ENCODE assay signal across 1 cellular context in genomic region chrX:132023117-132023895, GRCh38.
TF ChIP-seq lines count a peak whose summit lies in the region.

STK26 (plus strand) TSS chrX:132023302; CDS start chrX:132023618, 316 bp downstream.

TF ChIP-seq in K562, 482 proteins besides CTCF, POLR2A, EP300 and RAD21 (continued from another document and continues in another):
- TF ChIP-seq MNT (conservative IDR thresholded peaks at IDR 0.05) (peak; percentile 41 to 44; a peak in 3 of 4 replicates), VEZF1 (CRISPR knock-in tag; IDR thresholded peaks at IDR 0.05) (peak; percentile 75), ZNF280B (CRISPR knock-in tag; IDR thresholded peaks at IDR 0.05) (no peak), ZNF830 (CRISPR knock-in tag; IDR thresholded peaks at IDR 0.05) (no peak), SRF (CRISPR knock-in tag; IDR thresholded peaks at IDR 0.05) (no peak; a peak in 1 of 4 replicates), PCBP1 (IDR thresholded peaks at IDR 0.05; ENCODE audit: low read depth, low read length, poor library complexity, severe bottlenecking) (peak; percentile 73), ZNF639 (CRISPR knock-in tag; conservative IDR thresholded peaks at IDR 0.05 in 1 of 2, IDR thresholded peaks at IDR 0.05 in 1 of 2) (no peak), NELFE (IDR thresholded peaks at IDR 0.05; ENCODE audit: insufficient read depth, insufficient read length) (no peak), U2AF2 (optimal IDR thresholded peaks at IDR 0.05; ENCODE audit: low read depth, low read length) (no peak), ZBTB26 (CRISPR knock-in tag; IDR thresholded peaks at IDR 0.05) (no peak), FOXJ2 (tag; IDR thresholded peaks at IDR 0.05) (no peak), CBFB (CRISPR knock-in tag; IDR thresholded peaks at IDR 0.05) (no peak), ZFP30 (CRISPR knock-in tag; IDR thresholded peaks at IDR 0.05; ENCODE audit: borderline replicate concordance) (no peak), ATF3 (IDR thresholded peaks at IDR 0.05) (no peak), ATF3 (CRISPR knock-in tag; conservative IDR thresholded peaks at IDR 0.05) (no peak), TFAP4 (CRISPR knock-in tag; IDR thresholded peaks at IDR 0.05; ENCODE audit: borderline replicate concordance) (peak; percentile 48; the same call in 1 of the 2 replicates), MED1 (CRISPR knock-in tag; IDR thresholded peaks at IDR 0.05; ENCODE audit: borderline replicate concordance) (no peak), ZNF584 (CRISPR knock-in tag; IDR thresholded peaks at IDR 0.05; ENCODE audit: low read depth) (no peak), ZNF197 (CRISPR knock-in tag; IDR thresholded peaks at IDR 0.05; ENCODE audit: low read depth) (no peak), ZNF644 (tag; IDR thresholded peaks at IDR 0.05; ENCODE audit: low read depth) (no peak), MECOM (CRISPR knock-in tag; IDR thresholded peaks at IDR 0.05) (no peak), CHAMP1 (IDR thresholded peaks at IDR 0.05) (no peak), ZNF511 (CRISPR knock-in tag; IDR thresholded peaks at IDR 0.05) (no peak), PHF21A (IDR thresholded peaks at IDR 0.05; ENCODE audit: borderline replicate concordance, low read depth) (no peak), ZNF263 (CRISPR knock-in tag; IDR thresholded peaks at IDR 0.05; ENCODE audit: borderline replicate concordance) (peak; percentile 52; the same call in 1 of the 2 replicates), RAD51 (IDR thresholded peaks at IDR 0.05; ENCODE audit: borderline replicate concordance, low read depth) (peak; percentile 68), GATA2 (CRISPR knock-in tag; IDR thresholded peaks at IDR 0.05) (no peak), RNF219 (CRISPR knock-in tag; IDR thresholded peaks at IDR 0.05) (no peak), NCOR1 (IDR thresholded peaks at IDR 0.05) (no peak), RBM25 (IDR thresholded peaks at IDR 0.05; ENCODE audit: low read depth, low read length, severe bottlenecking) (no peak), USF2 (CRISPR knock-in tag; IDR thresholded peaks at IDR 0.05) (peak; percentile 87), CHD1 (IDR thresholded peaks at IDR 0.05; ENCODE audit: low read length) (no peak), FOXO4 (CRISPR knock-in tag; IDR thresholded peaks at IDR 0.05) (no peak), ATF6 (CRISPR knock-in tag; IDR thresholded peaks at IDR 0.05) (no peak; the same call in 1 of the 2 replicates), HMGXB4 (CRISPR knock-in tag; IDR thresholded peaks at IDR 0.05) (no peak)
